ENCODE assay signal across 14 cellular contexts in genomic region chr13:110273254-110273653, GRCh38. TPM values are rescaled to one million over a fixed set of nuclear protein-coding genes. Genes with fewer than 3 reads are reported as not detected.
DNase-seq lines count a peak whose midpoint lies in the region; ATAC-seq and TF ChIP-seq lines count a peak whose summit lies in the region.
"Had no signal": no experiment of that assay in that cellular context is flagged by ENCODE, and none has a peak within 500 bp of the region (broad histone marks: within the 10 kb centered on the region; RNA-seq: fewer than 3 reads in every experiment).

No MANE protein-coding gene starts in this region.

- intact Hi-C loops in left ventricle myocardium inferior (cut with micrococcal nuclease) (no loop called here), heart right ventricle (cut with DNase I) (loop anchor here in 1 of 10 donors (5.0 kb wide), 1 partner anchor 34 kb away; the partner anchor contains the start of genes COL4A1 and COL4A2)

- WGBS in heart right ventricle, 2 donors = 92 to 95% methylated on average over 6 of the region's 6 CpGs
- 97% methylated on average over 6 of the region's 6 CpGs for WGBS in smooth muscle cell (ENCODE audit: low lambda C conversion rate)

- H3K79me2 ChIP-seq in smooth muscle cell (ENCODE audit: low read depth) = peaks cover 100% of the 10 kb centered on the region

- no peak for DNase-seq in left ventricle myocardium inferior
- no peak for DNase-seq in heart right ventricle
- DNase-seq in endothelial cell (ENCODE audit: low spot score) = no peak
- no peak for DNase-seq in smooth muscle cell (lab: John Stamatoyannopoulos, UW; ENCODE audit: unreplicated experiment)
- no peak for DNase-seq in NCI-H748 (lab: John Stamatoyannopoulos, UW; ENCODE audit: unreplicated experiment)
- no peak for DNase-seq in HK-2 (ENCODE audit: unreplicated experiment)
- DNase-seq: ACHN; CD4-positive, CD25-positive, alpha-beta regulatory T cell; DMS53; GF-D8; GM23248 had no signal

- H3K36me3 ChIP-seq in left ventricle myocardium inferior (peaks cover 5% of the 10 kb centered on the region), heart right ventricle (peaks cover 0 to 20% (median 0%) of the 10 kb centered on the region in 9 donors), smooth muscle cell (ENCODE audit: low read depth) (peaks cover 4% of the 10 kb centered on the region)
- H3K36me3 ChIP-seq: BLaER1 treated with 17β-estradiol and CSF1 and Interleukin-3, amounts not matched to agents 10 nM and 100 nM had no signal

- H3K9ac ChIP-seq in smooth muscle cell (ENCODE audit: low read depth) = no peak overlapping the region
- H3K9ac ChIP-seq: BLaER1 treated with 17β-estradiol and CSF1 and Interleukin-3, amounts not matched to agents 10 nM and 100 nM; GM23248 had no signal

- TF ChIP-seq CTCF in left ventricle myocardium inferior (IDR thresholded peaks at IDR 0.05; ENCODE audit: borderline replicate concordance) (no peak), heart right ventricle (IDR thresholded peaks at IDR 0.05) (no peak), endothelial cell (IDR thresholded peaks at IDR 0.05; ENCODE audit: unreplicated experiment) (no peak), smooth muscle cell (IDR thresholded peaks at IDR 0.05; ENCODE audit: borderline replicate concordance, insufficient read depth, poor library complexity, severe bottlenecking) (no peak)

- H3K27me3 Mint-ChIP-seq in endothelial cell (ENCODE audit: unreplicated experiment) = peaks cover 10% of the 10 kb centered on the region
- H3K27me3 Mint-ChIP-seq: CD4-positive, CD25-positive, alpha-beta regulatory T cell had no signal

- H3F3A ChIP-seq in smooth muscle cell (ENCODE audit: low read depth) = peaks cover 78% of the 10 kb centered on the region

- peaks cover 57% of the 10 kb centered on the region for H3K36me3 Mint-ChIP-seq in endothelial cell (ENCODE audit: low read depth, unreplicated experiment)
- H3K36me3 Mint-ChIP-seq: CD4-positive, CD25-positive, alpha-beta regulatory T cell had no signal

- H3K27ac ChIP-seq in left ventricle myocardium inferior (replicated peaks) (peak overlapping the region; percentile 57), heart right ventricle (peak overlapping the region in 2 of 10 donors; percentile 29 to 41), smooth muscle cell (ENCODE audit: low read depth) (peak overlapping the region; percentile 44)
- H3K27ac ChIP-seq: BLaER1 treated with 17β-estradiol and CSF1 and Interleukin-3, amounts not matched to agents 10 nM and 100 nM; GM23248 had no signal

- H3K9me3 ChIP-seq in left ventricle myocardium inferior (replicated peaks) = no peaks in the 10 kb centered on the region
- H3K9me3 ChIP-seq in heart right ventricle = no peaks in the 10 kb centered on the region
- H3K9me3 ChIP-seq in smooth muscle cell (replicated peaks; ENCODE audit: low read depth) = no peaks in the 10 kb centered on the region
- H3K9me3 ChIP-seq: BLaER1 treated with 17β-estradiol and CSF1 and Interleukin-3, amounts not matched to agents 10 nM and 100 nM had no signal

- H2AFZ ChIP-seq in smooth muscle cell (ENCODE audit: low read depth) = no peak overlapping the region
- H2AFZ ChIP-seq: GM23248 had no signal

- no peak overlapping the region for H3K4me2 ChIP-seq in smooth muscle cell
- H3K4me2 ChIP-seq: BLaER1 treated with 17β-estradiol and CSF1 and Interleukin-3, amounts not matched to agents 10 nM and 100 nM had no signal

- H3K9me3 Mint-ChIP-seq in endothelial cell (ENCODE audit: unreplicated experiment) = no peaks in the 10 kb centered on the region
- H3K9me3 Mint-ChIP-seq: CD4-positive, CD25-positive, alpha-beta regulatory T cell had no signal

- no peak overlapping the region for H3K27ac Mint-ChIP-seq in endothelial cell (ENCODE audit: unreplicated experiment)
- H3K27ac Mint-ChIP-seq: CD4-positive, CD25-positive, alpha-beta regulatory T cell had no signal

- peaks cover 68% of the 10 kb centered on the region for H3K4me1 Mint-ChIP-seq in endothelial cell (ENCODE audit: unreplicated experiment)
- H3K4me1 Mint-ChIP-seq: CD4-positive, CD25-positive, alpha-beta regulatory T cell had no signal

- H4K20me1 ChIP-seq in smooth muscle cell (ENCODE audit: low read depth) = peaks cover 100% of the 10 kb centered on the region
- H4K20me1 ChIP-seq: BLaER1 treated with 17β-estradiol and CSF1 and Interleukin-3, amounts not matched to agents 10 nM and 100 nM had no signal

- H3K4me1 ChIP-seq in left ventricle myocardium inferior (peaks cover 96% of the 10 kb centered on the region), heart right ventricle (peaks cover 16 to 99% (median 69%) of the 10 kb centered on the region in 9 donors), smooth muscle cell (ENCODE audit: low read depth) (peaks cover 2% of the 10 kb centered on the region)
- H3K4me1 ChIP-seq: BLaER1 treated with 17β-estradiol and CSF1 and Interleukin-3, amounts not matched to agents 10 nM and 100 nM had no signal

- H3K4me3 Mint-ChIP-seq in endothelial cell (ENCODE audit: unreplicated experiment) = peak overlapping the region; percentile 21
- H3K4me3 Mint-ChIP-seq: CD4-positive, CD25-positive, alpha-beta regulatory T cell had no signal

- no peak overlapping the region for H3K4me3 ChIP-seq in left ventricle myocardium inferior
- no peak overlapping the region for H3K4me3 ChIP-seq in heart right ventricle
- no peak overlapping the region for H3K4me3 ChIP-seq in smooth muscle cell
- H3K4me3 ChIP-seq: BLaER1 treated with 17β-estradiol and CSF1 and Interleukin-3, amounts not matched to agents 10 nM and 100 nM; GM23248 had no signal

- no peaks in the 10 kb centered on the region for H3K27me3 ChIP-seq in left ventricle myocardium inferior (ENCODE audit: low read depth)
- H3K27me3 ChIP-seq in heart right ventricle = no peaks in the 10 kb centered on the region
- no peaks in the 10 kb centered on the region for H3K27me3 ChIP-seq in smooth muscle cell (ENCODE audit: low read depth)
- H3K27me3 ChIP-seq: BLaER1 treated with 17β-estradiol and CSF1 and Interleukin-3, amounts not matched to agents 10 nM and 100 nM had no signal

- no peak for ATAC-seq in heart right ventricle
- no peak for ATAC-seq in GM21515 (IDR thresholded peaks at IDR 0.05; ENCODE audit: unreplicated experiment)
- ATAC-seq: HCT116 had no signal

RNA-seq across cellular contexts. Expression of gene COL4A1, which starts 33.7 kb away (rescaled TPM):
- total RNA-seq in left ventricle myocardium inferior = 120 TPM
- 100 to 1,000 TPM in 7 of 10 donors, 10 to 100 TPM in 3; 96.3 to 342 (median 147) TPM for total RNA-seq in heart right ventricle
- polyA plus RNA-seq in heart right ventricle = 100 to 1,000 TPM in 1 of 2 donors, 10 to 100 TPM in 1; 83.3 to 234 TPM
- total RNA-seq in endothelial cell (ENCODE audit: unreplicated experiment) = 2,720 TPM
- total RNA-seq in smooth muscle cell = 4,372 and 5,353 TPM in 2 replicates
- polyA plus RNA-seq in smooth muscle cell = 1,844 and 2,409 TPM in 2 replicates
- total RNA-seq: CD4-positive, CD25-positive, alpha-beta regulatory T cell had no signal
- polyA plus RNA-seq: CD4-positive, CD25-positive, alpha-beta regulatory T cell had no signal

RNA-seq across cellular contexts. Expression of gene COL4A2, which starts 33.8 kb away (rescaled TPM):
- 117 TPM for total RNA-seq in left ventricle myocardium inferior
- 100 to 1,000 TPM in 7 of 10 donors, 10 to 100 TPM in 3; 81.7 to 301 (median 128) TPM for total RNA-seq in heart right ventricle
- polyA plus RNA-seq in heart right ventricle = 100 to 1,000 TPM; 111 to 265 TPM
- total RNA-seq in endothelial cell (ENCODE audit: unreplicated experiment) = 1,556 TPM
- total RNA-seq in smooth muscle cell = 1,456 and 1,535 TPM in 2 replicates
- polyA plus RNA-seq in smooth muscle cell = 2,012 and 2,786 TPM in 2 replicates
- total RNA-seq: CD4-positive, CD25-positive, alpha-beta regulatory T cell had no signal
- polyA plus RNA-seq: CD4-positive, CD25-positive, alpha-beta regulatory T cell had no signal
